ENCODE assay signal across 8 cellular contexts in the genomic region with DNA sequence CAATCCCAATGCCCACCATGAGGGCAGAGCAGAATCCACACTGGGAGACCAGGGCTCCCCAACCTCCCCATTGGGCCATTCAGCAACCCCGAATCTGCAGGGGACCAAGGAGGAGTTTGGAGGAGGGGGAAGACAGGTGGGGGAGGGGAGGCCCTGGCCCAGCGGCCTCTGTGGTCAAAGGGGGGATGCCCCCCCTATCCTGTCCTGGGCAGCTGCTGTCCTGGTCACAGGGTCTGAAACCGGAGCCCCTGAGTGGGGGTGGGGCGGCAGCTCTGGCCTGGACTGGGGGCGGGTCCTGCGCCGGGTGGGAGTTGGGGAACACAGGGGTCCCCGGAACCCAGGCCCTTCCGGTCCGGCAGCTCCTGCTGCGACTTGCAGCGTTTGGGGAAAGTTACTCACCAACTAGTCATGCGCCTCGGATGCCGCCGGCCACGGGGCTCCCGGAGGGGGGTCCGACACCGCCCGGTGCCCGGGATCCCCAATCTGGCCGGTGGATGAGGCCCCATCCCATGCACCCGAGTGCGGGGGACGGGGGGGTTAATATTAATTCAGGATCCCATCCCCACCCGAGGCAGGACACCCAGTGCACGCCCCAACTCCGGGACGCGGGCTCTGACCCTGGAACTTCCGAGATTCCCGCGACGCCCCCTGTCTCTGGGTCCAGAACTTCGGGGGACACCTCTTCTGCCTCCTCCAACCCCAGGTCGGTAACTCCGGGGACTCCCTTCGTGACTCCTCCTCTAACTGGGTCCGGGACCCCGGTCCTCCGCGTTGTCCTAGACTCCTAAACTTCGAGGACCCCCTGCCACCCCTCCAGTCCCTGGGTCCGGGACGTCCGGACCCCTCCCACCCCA. TPM values are rescaled to one million over a fixed set of nuclear protein-coding genes. Genes with fewer than 3 reads are reported as not detected.
DNase-seq lines count a peak whose midpoint lies in the region; ATAC-seq and TF ChIP-seq lines count a peak whose summit lies in the region.

No MANE protein-coding gene starts in this region.

- DNase-seq in AG10803 (ENCODE audit: low read depth) (peak; percentile 44), ascending aorta (ENCODE audit: low spot score in 2 of 2) (peak in 1 of 2 donors; percentile 80), iPS DF 6.9 (ENCODE audit: low read depth, low spot score) (no peak), psoas muscle (peak; percentile 76 to 89), germinal center (ENCODE audit: low spot score) (no peak)

- H3K27me3 ChIP-seq in HUES6 (ENCODE audit: control insufficient read depth, insufficient read depth, low read length), result peaks cover 18% of the 10 kb centered on the region
- no peaks in the 10 kb centered on the region for H3K27me3 ChIP-seq in ascending aorta
- H3K27me3 ChIP-seq in iPS DF 6.9 (ENCODE audit: control insufficient read depth, insufficient read depth, low read length), result no peaks in the 10 kb centered on the region; the same call in 1 of the 2 replicates
- no peaks in the 10 kb centered on the region for H3K27me3 ChIP-seq in psoas muscle (ENCODE audit: insufficient read depth in 3 of 3, low read length in 2 of 3)

- H3K4me3 ChIP-seq in AG10803 (ENCODE audit: low read length) (peak overlapping the region; percentile 82), HUES6 (ENCODE audit: low read depth, low read length) (peak overlapping the region; percentile 79), ascending aorta (peak overlapping the region; percentile 57 to 80), iPS DF 6.9 (ENCODE audit: low read length) (peak overlapping the region; percentile 71), psoas muscle (peak overlapping the region; percentile 89)

- intact Hi-C loops in ascending aorta (cut with DNase I), result loop anchor here (1.0 to 5.0 kb wide), 2 partner anchors 21 to 47 kb away; partner anchors contain the start of genes COPE and DDX49
- intact Hi-C loops in psoas muscle (cut with DNase I), result loop anchor here in 1 of 2 donors (1.0 to 5.0 kb wide), 3 partner anchors 21 to 47 kb away; partner anchors contain the start of genes COPE and DDX49

- WGBS in iPS DF 6.9 (ENCODE audit: insufficient coverage, insufficient read length), result no CpG with 5 or more reads among the region's 47 CpGs
- WGBS in psoas muscle, 3 donors, result 0 to 1% (median 0%) methylated on average over 42 to 47 of the region's 47 CpGs

- H3K9me3 ChIP-seq in HUES6 (ENCODE audit: control insufficient read depth, insufficient read depth, low read depth, low read length) (no peaks in the 10 kb centered on the region), ascending aorta (no peaks in the 10 kb centered on the region), iPS DF 6.9 (ENCODE audit: control insufficient read depth, insufficient read depth, low read length) (no peaks in the 10 kb centered on the region), psoas muscle (no peaks in the 10 kb centered on the region)

- H3K4me1 ChIP-seq in HUES6 (ENCODE audit: control insufficient read depth, insufficient read depth, low read length) (peaks cover 14% of the 10 kb centered on the region), ascending aorta (peaks cover 0 to 7% of the 10 kb centered on the region in 2 donors), iPS DF 6.9 (ENCODE audit: control insufficient read depth, insufficient read depth, low read length) (peaks cover 5% of the 10 kb centered on the region; the same call in 1 of the 2 replicates), psoas muscle (peaks cover 8% of the 10 kb centered on the region)

- peaks cover 10% of the 10 kb centered on the region for H3K36me3 ChIP-seq in HUES6 (ENCODE audit: control insufficient read depth, insufficient read depth, low read length)
- H3K36me3 ChIP-seq in ascending aorta, result peaks cover 16 to 18% of the 10 kb centered on the region in 2 donors
- H3K36me3 ChIP-seq in iPS DF 6.9 (ENCODE audit: control insufficient read depth, insufficient read depth, low read length), result 0 out of 2 replicates have a peak, but pooled peaks cover 2% of the 10 kb centered on the region
- H3K36me3 ChIP-seq in psoas muscle (ENCODE audit: insufficient read depth in 1 of 2, low read depth in 1 of 2), result peaks cover 0 to 36% of the 10 kb centered on the region in 2 donors

- peak overlapping the region; percentile 8; the same call in 1 of the 2 replicates for H3K27ac ChIP-seq in HUES6 (ENCODE audit: low read depth, low read length)
- peak overlapping the region; percentile 51 to 73 for H3K27ac ChIP-seq in ascending aorta
- no peak overlapping the region for H3K27ac ChIP-seq in iPS DF 6.9 (ENCODE audit: low read length)
- H3K27ac ChIP-seq in psoas muscle, result peak overlapping the region; percentile 82

- H3K9ac ChIP-seq in HUES6 (ENCODE audit: low read length), result peak overlapping the region; percentile 82

- ATAC-seq in psoas muscle, result peak; percentile 86 to 91 (median 90)
- ATAC-seq in GM19397 (IDR thresholded peaks at IDR 0.05; ENCODE audit: unreplicated experiment), result no peak
- no peak for ATAC-seq in GM21423 (IDR thresholded peaks at IDR 0.05; ENCODE audit: unreplicated experiment)

- TF ChIP-seq CTCF in AG10803 (conservative IDR thresholded peaks at IDR 0.05; ENCODE audit: low read length) (no peak), ascending aorta (IDR thresholded peaks at IDR 0.05) (no peak), psoas muscle (IDR thresholded peaks at IDR 0.05) (no peak)

RNA-seq across cellular contexts. Expression of gene HOMER3, which starts 0.9 kb away (rescaled TPM):
- total RNA-seq in ascending aorta (93.0 TPM), psoas muscle (10 to 100 TPM; 61.4 to 77.9 (median 67.7) TPM)
- polyA plus RNA-seq in psoas muscle, result 10 to 100 TPM; 72.9 to 86.2 (median 83.1) TPM

RNA-seq across cellular contexts. Expression of gene DDX49, which starts 20.6 kb away (rescaled TPM):
- total RNA-seq in ascending aorta, result 51.6 TPM
- 10 to 100 TPM; 27.2 to 35.3 (median 30.3) TPM for total RNA-seq in psoas muscle
- polyA plus RNA-seq in psoas muscle, result 10 to 100 TPM; 47.2 to 73.1 (median 47.7) TPM

RNA-seq across cellular contexts. Expression of gene COPE, which starts 21.0 kb away (rescaled TPM):
- 331 TPM for total RNA-seq in ascending aorta
- 100 to 1,000 TPM in 3 of 4 donors, 10 to 100 TPM in 1; 91.5 to 110 (median 105) TPM for total RNA-seq in psoas muscle
- polyA plus RNA-seq in psoas muscle, result 100 to 1,000 TPM; 117 to 173 (median 130) TPM

RNA-seq across cellular contexts. Expression of gene CERS1, which starts 44.2 kb away (rescaled TPM):
- not detected for total RNA-seq in ascending aorta
- total RNA-seq in psoas muscle, result 1 to 10 TPM; 4.3 to 6.4 (median 5.3) TPM
- 1 to 10 TPM; 2.1 to 4.6 (median 4.0) TPM for polyA plus RNA-seq in psoas muscle

Comparison
In these comparisons a context has a peak if more than half of its experiments do, and no peak if none do; other contexts are left out.
1. DNase-seq: peak in AG10803 (single experiment) and psoas muscle (2 of 2); none in iPS DF 6.9 (single experiment) and germinal center (single experiment).
2. ATAC-seq: peak in psoas muscle (4 of 4); none in GM19397 (single experiment) and GM21423 (single experiment).
3. Peak in every context shown above with its lines, with median percentiles within 50 percentile points of each other: H3K4me3 ChIP-seq.